16 cellular contexts compared by ENCODE assay signal in the genomic region with DNA sequence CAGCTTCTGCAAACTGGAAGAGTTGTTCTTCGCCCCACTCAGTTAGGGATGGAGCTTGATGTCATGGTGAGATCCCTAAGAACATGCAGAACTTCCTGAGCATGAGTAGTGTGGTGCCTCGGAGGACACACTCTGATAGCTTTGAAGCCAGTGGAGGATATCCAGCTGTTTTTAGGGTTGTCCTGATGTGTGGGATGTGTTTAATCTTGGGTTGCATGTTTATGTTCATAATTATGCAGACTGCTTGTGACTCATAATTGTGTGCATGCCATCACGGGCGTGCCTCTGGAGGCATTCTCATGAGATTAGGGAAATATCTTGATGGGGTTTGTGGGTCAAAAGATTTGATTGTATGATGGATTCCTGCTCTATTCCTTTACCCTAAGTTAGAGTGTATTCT.
A peak's percentile ranks its signal among the peaks of the same experiment; 100 is the strongest.
DNase-seq lines count a peak whose midpoint lies in the region; TF ChIP-seq lines count a peak whose summit lies in the region.
"Had no signal": no experiment of that assay in that cellular context is flagged by ENCODE, and none has a peak within 500 bp of the region (broad histone marks: within the 10 kb centered on the region; RNA-seq: fewer than 3 reads in every experiment).

No MANE protein-coding gene starts in this region.

- H3K27me3 ChIP-seq in brain microvascular endothelial cell (replicated peaks) = no peaks in the 10 kb centered on the region
- H3K27me3 ChIP-seq: gastroesophageal sphincter had no signal

- no peaks in the 10 kb centered on the region for H3K36me3 ChIP-seq in brain microvascular endothelial cell (replicated peaks)
- H3K36me3 ChIP-seq: gastroesophageal sphincter had no signal

- TF ChIP-seq CTCF in brain microvascular endothelial cell (IDR thresholded peaks at IDR 0.05; ENCODE audit: low read depth, low read length, missing control alignments) = no peak

- in situ Hi-C loops in brain microvascular endothelial cell (cut with HindIII; ENCODE audit: low pct_ligation_motif_present, low sequenced_read_pairs) = no loop called here

- no peak overlapping the region for H3K27ac ChIP-seq in brain microvascular endothelial cell

- peak; percentile 63 for DNase-seq in AG08395 (ENCODE audit: low spot score)
- peak; percentile 29 for DNase-seq in HS-5 (ENCODE audit: low read depth)
- peak; percentile 35 for DNase-seq in brain microvascular endothelial cell
- peak; percentile 71 for DNase-seq in foreskin melanocyte
- DNase-seq in HuH-7 (ENCODE audit: low spot score) = no peak
- DNase-seq in NCI-H2107 (lab: John Stamatoyannopoulos, UW) = no peak
- DNase-seq in activated effector memory CD4-positive, alpha-beta T cell treated with anti-CD3 and anti-CD28 coated beads, Interleukin-2, amount 50 U/mL, for 16 hours = no peak
- no peak for DNase-seq in SK-N-DZ (ENCODE audit: low spot score)
- DNase-seq: ACHN; activated T-cell treated with anti-CD3 and anti-CD28 coated beads, Interleukin-2, amount 50 U/mL, for 4 hours; H9; NCI-H1694 treated with DMSO at 0.1 percent for 48 hours; NCI-H510A treated with DMSO at 0.1 percent for 48 hours; T-helper 2 cell had no signal

- no peak overlapping the region for H3K4me3 ChIP-seq in brain microvascular endothelial cell (ENCODE audit: low read depth, low read length)
- H3K4me3 ChIP-seq: gastroesophageal sphincter, skin epidermis had no signal

Comparison
In these comparisons a context has a peak if more than half of its experiments do, and no peak if none do; other contexts are left out.
1. DNase-seq: peak in AG08395 (single experiment), HS-5 (single experiment), brain microvascular endothelial cell (single experiment) and foreskin melanocyte (single experiment); none in HuH-7 (single experiment), NCI-H2107 (single experiment), activated effector memory CD4-positive, alpha-beta T cell treated with anti-CD3 and anti-CD28 coated beads, Interleukin-2, amount 50 U/mL, for 16 hours (single experiment) and SK-N-DZ (single experiment).